Comparison of ENCODE assay signal across 9 cellular contexts in the genomic region with DNA sequence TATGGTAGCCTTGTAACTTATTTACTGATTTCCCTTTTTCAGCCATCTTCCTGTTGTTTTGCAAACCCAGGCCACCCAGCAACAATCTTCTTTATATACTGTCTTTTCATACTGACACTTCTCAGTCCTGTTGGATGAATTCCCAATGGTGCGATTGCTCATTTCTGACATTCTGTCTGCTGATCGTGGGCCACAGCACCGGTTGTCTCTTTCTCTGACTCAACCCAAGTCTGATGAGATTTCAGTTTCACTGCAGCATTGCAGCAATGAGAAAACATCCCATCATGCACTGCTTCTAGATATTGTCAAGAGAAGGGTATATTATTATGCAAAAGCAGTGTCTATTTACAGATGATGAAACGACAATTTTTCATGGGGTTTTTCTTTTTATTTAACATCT.
DNase-seq lines count a peak whose midpoint lies in the region; ATAC-seq, FAIRE-seq and TF ChIP-seq lines count a peak whose summit lies in the region.
"Had no signal": no experiment of that assay in that cellular context is flagged by ENCODE, and none has a peak within 500 bp of the region (broad histone marks: within the 10 kb centered on the region; RNA-seq: fewer than 3 reads in every experiment).

No MANE protein-coding gene starts in this region.

- no peak overlapping the region for H3K27ac ChIP-seq in astrocyte (ENCODE audit: low read depth, low read length)
- H3K27ac ChIP-seq in adrenal gland: no peak overlapping the region

- H3K4me2 ChIP-seq in astrocyte (ENCODE audit: low read length): peak overlapping the region; percentile 36

- peak overlapping the region; percentile 67 for H3K27ac Mint-ChIP-seq in astrocyte (ENCODE audit: unreplicated experiment)

- no peak for TF ChIP-seq CTCF in AG10803 (conservative IDR thresholded peaks at IDR 0.05; ENCODE audit: low read length)
- no peak for TF ChIP-seq CTCF in astrocyte (IDR thresholded peaks at IDR 0.05; ENCODE audit: insufficient read depth, low read depth, low read length)
- TF ChIP-seq CTCF in adrenal gland (IDR thresholded peaks at IDR 0.05): no peak

- no peaks in the 10 kb centered on the region for H3K27me3 ChIP-seq in astrocyte (ENCODE audit: insufficient read depth, low read length)
- H3K27me3 ChIP-seq in adrenal gland: no peaks in the 10 kb centered on the region

- no peaks in the 10 kb centered on the region for H3K4me1 ChIP-seq in astrocyte (ENCODE audit: insufficient read depth, low read length)
- no peaks in the 10 kb centered on the region for H3K4me1 ChIP-seq in adrenal gland (replicated peaks in 1 of 2)

- H3K27me3 Mint-ChIP-seq in astrocyte (ENCODE audit: low read depth, unreplicated experiment): peaks cover 16% of the 10 kb centered on the region

- DNase-seq in AG10803 (ENCODE audit: low read depth) (peak; percentile 64), astrocyte (ENCODE audit: low read depth) (peak; percentile 64), HPDE6-E6E7 (ENCODE audit: extremely low spot score) (no peak), adrenal gland (no peak), NCI-H1417 treated with DMSO at 0.1 percent for 48 hours (lab: John Stamatoyannopoulos, UW) (no peak)
- DNase-seq in stimulated activated CD8-positive, alpha-beta memory T cell treated with anti-CD3 and anti-CD28 coated beads, Interleukin-4, amount 100 ng/mL, for 48 hours: no peak
- DNase-seq: NCI-H1436 had no signal

- no peaks in the 10 kb centered on the region for H4K20me1 ChIP-seq in astrocyte (ENCODE audit: insufficient read depth, low read length)

- no peak overlapping the region for H3K4me3 Mint-ChIP-seq in astrocyte (ENCODE audit: unreplicated experiment)

- no peaks in the 10 kb centered on the region for H3K9me3 Mint-ChIP-seq in astrocyte (ENCODE audit: unreplicated experiment)

- H3K36me3 ChIP-seq in astrocyte (ENCODE audit: insufficient read depth, low read length) (no peaks in the 10 kb centered on the region), adrenal gland (replicated peaks in 1 of 2) (no peaks in the 10 kb centered on the region)

- H2AFZ ChIP-seq in astrocyte (ENCODE audit: low read depth, low read length): no peak overlapping the region

- no peak overlapping the region for H3K9ac ChIP-seq in astrocyte (ENCODE audit: low read length)

- peak; percentile 87 for ATAC-seq in GM19351 (IDR thresholded peaks at IDR 0.05; ENCODE audit: unreplicated experiment)
- ATAC-seq in HG03095 (IDR thresholded peaks at IDR 0.05; ENCODE audit: unreplicated experiment): peak; percentile 81

- H3K36me3 Mint-ChIP-seq in astrocyte (ENCODE audit: low read depth, unreplicated experiment): no peaks in the 10 kb centered on the region

- WGBS in adrenal gland, 4 donors: 37 to 52% (median 43%) methylated on average over 4 of the region's 4 CpGs

- H3K9me3 ChIP-seq in astrocyte (ENCODE audit: insufficient read depth, low read depth, low read length) (no peaks in the 10 kb centered on the region), adrenal gland (replicated peaks in 1 of 3) (no peaks in the 10 kb centered on the region)

- no peak for FAIRE-seq in astrocyte (lab: Jason Lieb, UNC)

- intact Hi-C loops in adrenal gland (cut with DNase I): no loop called here

- TF ChIP-seq POLR2A in adrenal gland (IDR thresholded peaks at IDR 0.05): no peak

- H3K4me1 Mint-ChIP-seq in astrocyte (ENCODE audit: low read depth, unreplicated experiment): peaks cover 6% of the 10 kb centered on the region

- H3K79me2 ChIP-seq in astrocyte (ENCODE audit: insufficient read depth, low read length): no peaks in the 10 kb centered on the region

- H3K4me3 ChIP-seq in AG10803 (ENCODE audit: low read length): no peak overlapping the region
- H3K4me3 ChIP-seq in astrocyte (ENCODE audit: insufficient read depth, low read depth, low read length): no peak overlapping the region
- no peak overlapping the region for H3K4me3 ChIP-seq in adrenal gland

Comparison
In these comparisons a context has a peak if more than half of its experiments do, and no peak if none do; other contexts are left out.
1. DNase-seq: peak in AG10803 (single experiment) and astrocyte (single experiment); none in HPDE6-E6E7 (single experiment), adrenal gland (0 of 7), NCI-H1417 treated with DMSO at 0.1 percent for 48 hours (single experiment) and stimulated activated CD8-positive, alpha-beta memory T cell treated with anti-CD3 and anti-CD28 coated beads, Interleukin-4, amount 100 ng/mL, for 48 hours (single experiment).